13 cellular contexts compared by ENCODE assay signal in the genomic region with DNA sequence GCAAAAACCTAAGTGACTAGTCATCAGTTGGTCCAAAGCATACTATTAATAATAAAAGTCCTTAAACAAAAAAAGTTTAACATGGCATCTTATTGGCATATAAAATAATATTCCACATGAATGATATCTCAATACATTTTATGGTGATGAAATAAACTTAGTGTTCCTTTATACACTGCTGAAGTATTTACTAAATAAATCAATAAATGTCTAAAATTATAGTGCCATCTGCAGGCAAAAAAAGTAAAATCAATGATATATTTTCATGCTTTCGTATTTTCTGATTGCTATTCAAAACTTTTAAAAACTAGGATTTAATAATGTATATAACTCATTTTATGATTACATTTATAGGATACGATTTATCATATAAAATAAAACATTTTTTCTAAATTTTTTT. TPM values are rescaled to one million over a fixed set of nuclear protein-coding genes. Genes with fewer than 3 reads are reported as not detected.
DNase-seq lines count a peak whose midpoint lies in the region; ATAC-seq and TF ChIP-seq lines count a peak whose summit lies in the region.
"Had no signal": no experiment of that assay in that cellular context is flagged by ENCODE, and none has a peak within 500 bp of the region (broad histone marks: within the 10 kb centered on the region; RNA-seq: fewer than 3 reads in every experiment).

No MANE protein-coding gene starts in this region.

- H3K4me2 ChIP-seq in PC-3 (ENCODE audit: low read length), result no peak overlapping the region

- DNase-seq in DMS53 treated with DMSO at 0.1 percent for 48 hours (lab: John Stamatoyannopoulos, UW; ENCODE audit: unreplicated experiment), result peak; percentile 61
- peak; percentile 49 for DNase-seq in PC-3
- DNase-seq in foreskin keratinocyte, result no peak
- no peak for DNase-seq in SHP77 (lab: John Stamatoyannopoulos, UW)
- no peak for DNase-seq in activated gamma-delta T cell treated with Interleukin-2 at 50 U/mL for 16 hours
- DNase-seq in WERI-Rb-1, result no peak
- DNase-seq: activated CD8-positive, alpha-beta memory T cell treated with anti-CD3 and anti-CD28 coated beads for 24 hours; GOT3; mesenchymal stem cell; NCI-H1436 treated with DMSO at 0.1 percent for 48 hours; SIG-M5 had no signal

- H3K27ac ChIP-seq in 22Rv1 (no peak overlapping the region), PC-3 (ENCODE audit: low read length) (no peak overlapping the region), foreskin keratinocyte (no peak overlapping the region), WERI-Rb-1 (no peak overlapping the region)

- H3K4me1 ChIP-seq in PC-3 (ENCODE audit: insufficient read depth, low read length) (no peaks in the 10 kb centered on the region), foreskin keratinocyte (no peaks in the 10 kb centered on the region)

- H3K9me2 ChIP-seq in PC-3 (replicated peaks; ENCODE audit: low read length), result no peaks in the 10 kb centered on the region

- CTCF ChIA-PET in PC-3 (lab: Charles Lee), result no interaction called here

- ATAC-seq in PC-3, result no peak
- ATAC-seq in foreskin keratinocyte, result no peak
- no peak for ATAC-seq in GM19328 (IDR thresholded peaks at IDR 0.05; ENCODE audit: unreplicated experiment)

- no peaks in the 10 kb centered on the region for H3F3A ChIP-seq in PC-3 (ENCODE audit: low read length, unreplicated experiment)

- H4K20me1 ChIP-seq in PC-3 (ENCODE audit: low read length), result no peaks in the 10 kb centered on the region

- BruUV-seq in PC-3 (replicated peaks; lab: Mats Ljungman, UMichigan), result no TSS peak

- H3K36me3 ChIP-seq in PC-3 (ENCODE audit: low read depth, low read length) (peaks cover 18% of the 10 kb centered on the region), WERI-Rb-1 (peaks cover 6% of the 10 kb centered on the region; the same call in 1 of the 2 replicates)

- POLR2A ChIA-PET in PC-3 (lab: Charles Lee; ENCODE audit: unreplicated experiment), result no interaction called here

- no peak overlapping the region for H3K9ac ChIP-seq in PC-3 (ENCODE audit: low read length)

- H3K79me2 ChIP-seq in PC-3 (ENCODE audit: low read length), result no peaks in the 10 kb centered on the region

- intact Hi-C loops in PC-3 (cut with micrococcal nuclease), result loop anchor here (1.0 to 10.0 kb wide), 3 partner anchors 226 to 378 kb away; no protein-coding TSS in a partner anchor

- H2AFZ ChIP-seq in PC-3 (ENCODE audit: low read length), result no peak overlapping the region

- H3K9me3 ChIP-seq in PC-3 (ENCODE audit: low read length), result no peaks in the 10 kb centered on the region
- no peaks in the 10 kb centered on the region for H3K9me3 ChIP-seq in WERI-Rb-1 (ENCODE audit: severe bottlenecking)

- TF ChIP-seq CTCF in 22Rv1 (IDR thresholded peaks at IDR 0.05), result peak; percentile 77
- TF ChIP-seq CTCF in PC-3 (conservative IDR thresholded peaks at IDR 0.05; ENCODE audit: low read depth, low read length), result peak; percentile 54
- TF ChIP-seq CTCF in foreskin keratinocyte (conservative IDR thresholded peaks at IDR 0.05), result peak; percentile 59
- TF ChIP-seq CTCF in WERI-Rb-1 (IDR thresholded peaks at IDR 0.05; ENCODE audit: low read depth, low read length), result no peak

- no peak overlapping the region for H3K4me3 ChIP-seq in PC-3 (ENCODE audit: low read length)
- H3K4me3 ChIP-seq in WERI-Rb-1 (ENCODE audit: low read depth, low read length), result no peak overlapping the region

- no peaks in the 10 kb centered on the region for H3K27me3 ChIP-seq in PC-3 (ENCODE audit: low read length)
- H3K27me3 ChIP-seq in foreskin keratinocyte, result no peaks in the 10 kb centered on the region
- H3K27me3 ChIP-seq in WERI-Rb-1 (ENCODE audit: insufficient read depth, low read depth, severe bottlenecking), result no peaks in the 10 kb centered on the region

RNA-seq across cellular contexts. Expression of a gene that starts 30.5 kb away (rescaled TPM):
- total RNA-seq in PC-3 (2014; rRNA removed) (9.1 and 14.6 TPM in 2 replicates), foreskin keratinocyte (16.5 and 17.3 TPM in 2 replicates)
- 1.8 and 2.2 TPM in 2 replicates for polyA plus RNA-seq in foreskin keratinocyte

RNA-seq across cellular contexts. Expression of a gene that starts 30.6 kb away (rescaled TPM):
- 5.6 and 8.9 TPM in 2 replicates for total RNA-seq in PC-3 (2014; rRNA removed)
- 10.8 and 11.2 TPM in 2 replicates for total RNA-seq in foreskin keratinocyte
- polyA plus RNA-seq in foreskin keratinocyte, result 4.1 and 4.9 TPM in 2 replicates

Comparison
In these comparisons a context has a peak if more than half of its experiments do, and no peak if none do; other contexts are left out.
1. DNase-seq: peak in DMS53 treated with DMSO at 0.1 percent for 48 hours (single experiment) and PC-3 (single experiment); none in foreskin keratinocyte (0 of 2), SHP77 (0 of 2), activated gamma-delta T cell treated with Interleukin-2 at 50 U/mL for 16 hours (single experiment) and WERI-Rb-1 (single experiment).